Comparison of ENCODE assay signal across 2 cellular contexts in the genomic region with DNA sequence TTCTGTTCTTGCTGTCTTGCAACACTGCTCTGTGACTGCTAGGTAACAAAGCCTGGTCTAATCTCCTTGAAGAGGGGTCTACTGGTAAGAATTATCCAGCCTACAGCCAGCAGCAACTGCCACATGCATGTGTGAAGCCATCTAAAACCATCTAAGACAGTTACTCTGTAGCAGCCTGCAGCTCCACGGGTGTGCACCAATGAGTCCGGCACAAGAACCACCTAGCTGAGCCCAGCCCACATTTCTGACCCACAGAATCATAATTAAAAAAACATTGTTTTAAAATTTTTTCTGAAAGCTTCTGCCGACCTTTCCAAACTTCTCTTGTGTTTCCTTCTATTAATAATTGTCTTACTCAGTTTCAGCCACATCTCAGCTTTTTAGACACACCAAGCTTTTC.
A peak's percentile ranks its signal among the peaks of the same experiment; 100 is the strongest.
TF ChIP-seq lines count a peak whose summit lies in the region.

No MANE protein-coding gene starts in this region.

TF ChIP-seq in HepG2, 621 proteins besides CTCF, POLR2A, EP300 and RAD21:
- TF ChIP-seq SRF (IDR thresholded peaks at IDR 0.05; ENCODE audit: low read depth, low read length) (no peak), KMT2B (CRISPR knock-in tag; IDR thresholded peaks at IDR 0.05) (no peak), ZNF331 (CRISPR knock-in tag; IDR thresholded peaks at IDR 0.05) (peak; percentile 96)

TF ChIP-seq in GM23338, 12 proteins besides CTCF, POLR2A, EP300 and RAD21:
- TF ChIP-seq ZNF331 (CRISPR knock-in tag; IDR thresholded peaks at IDR 0.05; ENCODE audit: low read depth) (peak; percentile 83), ZNF114 (CRISPR knock-in tag; IDR thresholded peaks at IDR 0.05) (no peak), STAT1 (IDR thresholded peaks at IDR 0.05; ENCODE audit: unreplicated experiment) (no peak), POLR2AphosphoS5 (IDR thresholded peaks at IDR 0.05; ENCODE audit: low read depth) (no peak), EZH2 (IDR thresholded peaks at IDR 0.05; ENCODE audit: low read depth, unreplicated experiment) (no peak)
- TF ChIP-seq, protein P1, sequence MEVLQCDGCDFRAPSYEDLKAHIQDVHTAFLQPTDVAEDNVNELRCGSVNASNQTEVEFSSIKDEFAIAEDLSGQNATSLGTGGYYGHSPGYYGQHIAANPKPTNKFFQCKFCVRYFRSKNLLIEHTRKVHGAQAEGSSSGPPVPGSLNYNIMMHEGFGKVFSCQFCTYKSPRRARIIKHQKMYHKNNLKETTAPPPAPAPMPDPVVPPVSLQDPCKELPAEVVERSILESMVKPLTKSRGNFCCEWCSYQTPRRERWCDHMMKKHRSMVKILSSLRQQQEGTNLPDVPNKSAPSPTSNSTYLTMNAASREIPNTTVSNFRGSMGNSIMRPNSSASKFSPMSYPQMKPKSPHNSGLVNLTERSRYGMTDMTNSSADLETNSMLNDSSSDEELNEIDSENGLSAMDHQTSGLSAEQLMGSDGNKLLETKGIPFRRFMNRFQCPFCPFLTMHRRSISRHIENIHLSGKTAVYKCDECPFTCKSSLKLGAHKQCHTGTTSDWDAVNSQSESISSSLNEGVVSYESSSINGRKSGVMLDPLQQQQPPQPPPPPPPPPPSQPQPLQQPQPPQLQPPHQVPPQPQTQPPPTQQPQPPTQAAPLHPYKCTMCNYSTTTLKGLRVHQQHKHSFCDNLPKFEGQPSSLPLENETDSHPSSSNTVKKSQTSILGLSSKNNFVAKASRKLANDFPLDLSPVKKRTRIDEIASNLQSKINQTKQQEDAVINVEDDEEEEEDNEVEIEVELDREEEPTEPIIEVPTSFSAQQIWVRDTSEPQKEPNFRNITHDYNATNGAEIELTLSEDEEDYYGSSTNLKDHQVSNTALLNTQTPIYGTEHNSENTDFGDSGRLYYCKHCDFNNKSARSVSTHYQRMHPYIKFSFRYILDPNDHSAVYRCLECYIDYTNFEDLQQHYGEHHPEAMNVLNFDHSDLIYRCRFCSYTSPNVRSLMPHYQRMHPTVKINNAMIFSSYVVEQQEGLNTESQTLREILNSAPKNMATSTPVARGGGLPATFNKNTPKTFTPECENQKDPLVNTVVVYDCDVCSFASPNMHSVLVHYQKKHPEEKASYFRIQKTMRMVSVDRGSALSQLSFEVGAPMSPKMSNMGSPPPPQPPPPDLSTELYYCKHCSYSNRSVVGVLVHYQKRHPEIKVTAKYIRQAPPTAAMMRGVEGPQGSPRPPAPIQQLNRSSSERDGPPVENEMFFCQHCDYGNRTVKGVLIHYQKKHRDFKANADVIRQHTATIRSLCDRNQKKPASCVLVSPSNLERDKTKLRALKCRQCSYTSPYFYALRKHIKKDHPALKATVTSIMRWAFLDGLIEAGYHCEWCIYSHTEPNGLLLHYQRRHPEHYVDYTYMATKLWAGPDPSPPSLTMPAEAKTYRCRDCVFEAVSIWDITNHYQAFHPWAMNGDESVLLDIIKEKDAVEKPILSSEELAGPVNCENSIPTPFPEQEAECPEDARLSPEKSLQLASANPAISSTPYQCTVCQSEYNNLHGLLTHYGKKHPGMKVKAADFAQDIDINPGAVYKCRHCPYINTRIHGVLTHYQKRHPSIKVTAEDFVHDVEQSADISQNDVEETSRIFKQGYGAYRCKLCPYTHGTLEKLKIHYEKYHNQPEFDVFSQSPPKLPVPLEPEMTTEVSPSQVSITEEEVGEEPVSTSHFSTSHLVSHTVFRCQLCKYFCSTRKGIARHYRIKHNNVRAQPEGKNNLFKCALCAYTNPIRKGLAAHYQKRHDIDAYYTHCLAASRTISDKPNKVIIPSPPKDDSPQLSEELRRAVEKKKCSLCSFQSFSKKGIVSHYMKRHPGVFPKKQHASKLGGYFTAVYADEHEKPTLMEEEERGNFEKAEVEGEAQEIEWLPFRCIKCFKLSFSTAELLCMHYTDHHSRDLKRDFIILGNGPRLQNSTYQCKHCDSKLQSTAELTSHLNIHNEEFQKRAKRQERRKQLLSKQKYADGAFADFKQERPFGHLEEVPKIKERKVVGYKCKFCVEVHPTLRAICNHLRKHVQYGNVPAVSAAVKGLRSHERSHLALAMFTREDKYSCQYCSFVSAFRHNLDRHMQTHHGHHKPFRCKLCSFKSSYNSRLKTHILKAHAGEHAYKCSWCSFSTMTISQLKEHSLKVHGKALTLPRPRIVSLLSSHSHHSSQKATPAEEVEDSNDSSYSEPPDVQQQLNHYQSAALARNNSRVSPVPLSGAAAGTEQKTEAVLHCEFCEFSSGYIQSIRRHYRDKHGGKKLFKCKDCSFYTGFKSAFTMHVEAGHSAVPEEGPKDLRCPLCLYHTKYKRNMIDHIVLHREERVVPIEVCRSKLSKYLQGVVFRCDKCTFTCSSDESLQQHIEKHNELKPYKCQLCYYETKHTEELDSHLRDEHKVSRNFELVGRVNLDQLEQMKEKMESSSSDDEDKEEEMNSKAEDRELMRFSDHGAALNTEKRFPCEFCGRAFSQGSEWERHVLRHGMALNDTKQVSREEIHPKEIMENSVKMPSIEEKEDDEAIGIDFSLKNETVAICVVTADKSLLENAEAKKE (CRISPR knock-in tag; IDR thresholded peaks at IDR 0.05), result no peak
